1 cellular context compared by ENCODE assay signal in genomic region chr11:66670816-66671215, GRCh38.
TF ChIP-seq lines count a peak whose summit lies in the region.

No MANE protein-coding gene starts in this region.

TF ChIP-seq in neural cell, 6 proteins besides CTCF, POLR2A, EP300 and RAD21:
- TF ChIP-seq TAF1 (IDR thresholded peaks at IDR 0.05; ENCODE audit: low read depth) (no peak), SMC3 (conservative IDR thresholded peaks at IDR 0.05; ENCODE audit: poor library complexity) (no peak), MXI1 (conservative IDR thresholded peaks at IDR 0.05; ENCODE audit: poor library complexity, severe bottlenecking) (no peak), POLR2AphosphoS5 (IDR thresholded peaks at IDR 0.05) (no peak), EZH2 (IDR thresholded peaks at IDR 0.05; ENCODE audit: borderline replicate concordance, insufficient read depth, low read length, poor library complexity, severe bottlenecking) (no peak), REST (IDR thresholded peaks at IDR 0.05; ENCODE audit: borderline replicate concordance) (no peak)
